In genomic region chr16:25041437-25041836, GRCh38 we compare ENCODE assay signal across 24 cellular contexts.
"Had no signal": no experiment of that assay in that cellular context is flagged by ENCODE, and none has a peak within 500 bp of the region (broad histone marks: within the 10 kb centered on the region; RNA-seq: fewer than 3 reads in every experiment).

No MANE protein-coding gene starts in this region.

- H3K36me3 Mint-ChIP-seq: stimulated activated naive B cell treated with anti-CD40 and anti-IgM and Interleukin-4, amounts not matched to agents 10 μg/mL and 1 μg/mL and 100 μg/mL, for 72 hours had no signal

- H3K9me3 ChIP-seq: esophagus muscularis mucosa, gastrocnemius medialis, heart right ventricle, psoas muscle, spleen, testis, tibial nerve, upper lobe of right lung, vagina had no signal

- ATAC-seq: gastrocnemius medialis; heart right ventricle; naive thymus-derived CD4-positive, alpha-beta T cell; psoas muscle; sciatic nerve; stimulated activated naive B cell treated with anti-CD40 and anti-IgM and Interleukin-4, amounts not matched to agents 10 μg/mL and 1 μg/mL and 100 μg/mL, for 72 hours; stimulated activated naive CD8-positive, alpha-beta T cell treated with anti-CD3 and anti-CD28 coated beads, Interleukin-15, amount 100 ng/mL, for 72 hours; upper lobe of right lung had no signal

- FAIRE-seq: endometrium, islet of Langerhans had no signal

- H3K4me3 Mint-ChIP-seq: nephron progenitor cell; stimulated activated naive B cell treated with anti-CD40 and anti-IgM and Interleukin-4, amounts not matched to agents 10 μg/mL and 1 μg/mL and 100 μg/mL, for 72 hours; stimulated activated naive CD8-positive, alpha-beta T cell treated with anti-CD3 and anti-CD28 coated beads, Interleukin-15, amount 100 ng/mL, for 72 hours had no signal

- DNase-seq: effector memory CD4-positive, alpha-beta T cell; gastrocnemius medialis; heart right ventricle; hypothalamus; kidney glomerular epithelial cell; naive thymus-derived CD4-positive, alpha-beta T cell; nephron progenitor cell; psoas muscle; retina; spleen; stimulated activated CD4-positive, alpha-beta T cell treated with anti-CD3 and anti-CD28 coated beads, Interleukin-15, amount 100 ng/mL, for 24 hours; stimulated activated CD4-positive, alpha-beta T cell treated with anti-CD3 and anti-CD28 coated beads, Interleukin-1b, Interleukin-23, amount 100 ng/mL, for 48 hours; stimulated activated CD4-positive, alpha-beta T cell treated with anti-CD3 and anti-CD28 coated beads, Interleukin-4, amount 100 ng/mL, for 24 hours; stimulated activated naive B cell treated with anti-CD40 and anti-IgM and Interleukin-4, amounts not matched to agents 10 μg/mL and 1 μg/mL and 100 μg/mL, for 72 hours; stimulated activated naive CD8-positive, alpha-beta T cell treated with anti-CD3 and anti-CD28 coated beads, Interleukin-15, amount 100 ng/mL, for 72 hours; testis; upper lobe of right lung had no signal

- H3K36me3 ChIP-seq: esophagus muscularis mucosa, gastrocnemius medialis, heart right ventricle, spleen, tibial nerve, upper lobe of right lung, vagina had no signal

- H3K27ac Mint-ChIP-seq: nephron progenitor cell; stimulated activated naive B cell treated with anti-CD40 and anti-IgM and Interleukin-4, amounts not matched to agents 10 μg/mL and 1 μg/mL and 100 μg/mL, for 72 hours; stimulated activated naive CD8-positive, alpha-beta T cell treated with anti-CD3 and anti-CD28 coated beads, Interleukin-15, amount 100 ng/mL, for 72 hours had no signal

- H3K9me3 Mint-ChIP-seq: naive thymus-derived CD4-positive, alpha-beta T cell; nephron progenitor cell; stimulated activated naive B cell treated with anti-CD40 and anti-IgM and Interleukin-4, amounts not matched to agents 10 μg/mL and 1 μg/mL and 100 μg/mL, for 72 hours; stimulated activated naive CD8-positive, alpha-beta T cell treated with anti-CD3 and anti-CD28 coated beads, Interleukin-15, amount 100 ng/mL, for 72 hours had no signal

- H3K27ac ChIP-seq: epithelial cell of prostate, esophagus muscularis mucosa, gastrocnemius medialis, heart right ventricle, psoas muscle, testis, tibial nerve, upper lobe of right lung, vagina had no signal

- H3K4me1 ChIP-seq: esophagus muscularis mucosa, gastrocnemius medialis, heart right ventricle, psoas muscle, testis, tibial nerve, upper lobe of right lung, vagina had no signal

- H3K27me3 ChIP-seq: esophagus muscularis mucosa, gastrocnemius medialis, heart right ventricle, spleen, testis, tibial nerve, upper lobe of right lung, vagina had no signal

- H3K27me3 Mint-ChIP-seq: naive thymus-derived CD4-positive, alpha-beta T cell; stimulated activated naive B cell treated with anti-CD40 and anti-IgM and Interleukin-4, amounts not matched to agents 10 μg/mL and 1 μg/mL and 100 μg/mL, for 72 hours; stimulated activated naive CD8-positive, alpha-beta T cell treated with anti-CD3 and anti-CD28 coated beads, Interleukin-15, amount 100 ng/mL, for 72 hours had no signal

- H3K4me3 ChIP-seq: esophagus muscularis mucosa, gastrocnemius medialis, heart right ventricle, psoas muscle, spleen, testis, tibial nerve, upper lobe of right lung, vagina had no signal
